Comparison of ENCODE assay signal across 9 cellular contexts in the genomic region with DNA sequence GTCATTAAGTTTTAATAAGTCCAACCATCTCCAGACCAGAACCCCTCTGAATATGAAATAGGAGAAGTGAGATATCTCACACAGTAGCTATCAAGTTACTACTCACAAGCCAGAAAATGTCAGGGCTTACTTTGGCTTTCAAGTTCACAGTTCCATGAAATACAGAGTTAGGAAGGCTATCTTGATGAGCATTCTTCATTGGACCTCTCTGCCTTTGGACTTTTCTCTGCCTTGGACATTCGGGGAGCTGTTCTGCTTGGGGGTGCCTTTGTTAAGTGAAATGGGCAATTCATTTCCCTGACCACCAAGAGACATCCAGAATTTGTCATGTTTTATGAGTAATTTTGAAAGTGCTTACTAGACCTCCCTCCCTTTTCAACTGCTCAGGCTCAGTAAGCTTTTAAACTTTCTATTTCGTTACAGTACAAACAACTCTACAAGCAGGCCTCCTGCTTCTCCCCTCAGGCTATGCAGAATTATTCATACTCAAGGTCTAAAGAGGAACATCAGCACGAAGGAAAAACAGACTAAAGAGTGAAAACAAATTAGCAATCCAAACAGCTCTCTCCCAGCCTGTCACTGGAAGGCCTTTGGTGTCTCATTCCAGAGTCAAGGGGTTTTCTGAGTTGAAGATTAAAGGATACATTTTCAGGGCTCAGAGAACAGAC.
DNase-seq lines count a peak whose midpoint lies in the region; ATAC-seq and TF ChIP-seq lines count a peak whose summit lies in the region.
"Had no signal": no experiment of that assay in that cellular context is flagged by ENCODE, and none has a peak within 500 bp of the region (broad histone marks: within the 10 kb centered on the region; RNA-seq: fewer than 3 reads in every experiment).

No MANE protein-coding gene starts in this region.

- H3K27me3 ChIP-seq in H7 (ENCODE audit: control insufficient read depth, insufficient read depth, low read length): no peaks in the 10 kb centered on the region
- no peaks in the 10 kb centered on the region for H3K27me3 ChIP-seq in effector memory CD4-positive, alpha-beta T cell (replicated peaks; ENCODE audit: control insufficient read depth, insufficient read depth, low read length, poor library complexity, severe bottlenecking)

- DNase-seq in H7: peak; percentile 26
- DNase-seq in NB4 (ENCODE audit: low read depth): peak; percentile 16
- peak; percentile 64 to 84 for DNase-seq in foreskin fibroblast
- no peak for DNase-seq in Calu3
- DNase-seq in superior temporal gyrus (ENCODE audit: extremely low spot score): no peak
- DNase-seq in effector memory CD4-positive, alpha-beta T cell: no peak
- DNase-seq in stimulated activated naive CD4-positive, alpha-beta T cell treated with Interleukin-2 at 50 U/mL for 16 hours (lab: John Stamatoyannopoulos, UW): no peak

- H3K4me1 ChIP-seq in effector memory CD4-positive, alpha-beta T cell (ENCODE audit: control insufficient read depth, insufficient read depth, low read length, poor library complexity, severe bottlenecking): no peaks in the 10 kb centered on the region

- no TSS peak for BruUV-seq in Calu3 (replicated peaks; lab: Mats Ljungman, UMichigan)

- H3K36me3 ChIP-seq in H7 (replicated peaks; ENCODE audit: control insufficient read depth, insufficient read depth, low read length): no peaks in the 10 kb centered on the region
- H3K36me3 ChIP-seq in effector memory CD4-positive, alpha-beta T cell (ENCODE audit: control insufficient read depth, insufficient read depth, low read length): no peaks in the 10 kb centered on the region

- no peak overlapping the region for H3K27ac Mint-ChIP-seq in Calu3 (ENCODE audit: unreplicated experiment)
- H3K27ac Mint-ChIP-seq: natural killer cell treated with Interleukin-12 subunit alpha and Interleukin-12 subunit beta and Interleukin-15 and Interleukin-18, amount 100 ng/mL, for 72 hours had no signal

- no peak for TF ChIP-seq POLR2A in NB4 (IDR thresholded peaks at IDR 0.05; ENCODE audit: extremely low read depth, insufficient read length)

- intact Hi-C loops in Calu3 (cut with micrococcal nuclease; ENCODE audit: unreplicated experiment): no loop called here

- no peaks in the 10 kb centered on the region for H3K27me3 Mint-ChIP-seq in Calu3 (ENCODE audit: unreplicated experiment)

- ATAC-seq in GM18511 (IDR thresholded peaks at IDR 0.05; ENCODE audit: unreplicated experiment): peak; percentile 84

- no peaks in the 10 kb centered on the region for H3K9me3 Mint-ChIP-seq in Calu3 (ENCODE audit: low read depth, unreplicated experiment)
- H3K9me3 Mint-ChIP-seq: natural killer cell treated with Interleukin-12 subunit alpha and Interleukin-12 subunit beta and Interleukin-15 and Interleukin-18, amount 100 ng/mL, for 72 hours had no signal

- peaks cover 28% of the 10 kb centered on the region for H3K4me1 Mint-ChIP-seq in Calu3 (ENCODE audit: low read depth, unreplicated experiment)

- peaks cover 11% of the 10 kb centered on the region for H3K36me3 Mint-ChIP-seq in Calu3 (ENCODE audit: insufficient read depth, unreplicated experiment)
- H3K36me3 Mint-ChIP-seq: natural killer cell treated with Interleukin-12 subunit alpha and Interleukin-12 subunit beta and Interleukin-15 and Interleukin-18, amount 100 ng/mL, for 72 hours had no signal

- no peak for TF ChIP-seq CTCF in NB4 (IDR thresholded peaks at IDR 0.05; ENCODE audit: low read depth, low read length)
- TF ChIP-seq CTCF in foreskin fibroblast (IDR thresholded peaks at IDR 0.05; ENCODE audit: low read depth, low read length): no peak
- no peak for TF ChIP-seq CTCF in Calu3 (IDR thresholded peaks at IDR 0.05; ENCODE audit: unreplicated experiment)

- H3K4me3 ChIP-seq in H7 (ENCODE audit: insufficient read depth, low read depth, low read length) (no peak overlapping the region), NB4 (ENCODE audit: low read depth, low read length) (no peak overlapping the region), foreskin fibroblast (ENCODE audit: low read depth in 1 of 2, low read length in 2 of 2) (no peak overlapping the region)
- no peak overlapping the region for H3K4me3 ChIP-seq in effector memory CD4-positive, alpha-beta T cell (ENCODE audit: insufficient read depth, low read depth, low read length, poor library complexity, severe bottlenecking)

- H3K4me3 Mint-ChIP-seq in Calu3 (ENCODE audit: low read depth, unreplicated experiment): no peak overlapping the region
- H3K4me3 Mint-ChIP-seq: natural killer cell treated with Interleukin-12 subunit alpha and Interleukin-12 subunit beta and Interleukin-15 and Interleukin-18, amount 100 ng/mL, for 72 hours had no signal

- no peaks in the 10 kb centered on the region for H3K9me3 ChIP-seq in effector memory CD4-positive, alpha-beta T cell (ENCODE audit: control insufficient read depth, low read length)

- CTCF ChIA-PET in Calu3 (lab: Charles Lee): interaction anchor here (0.5 to 0.6 kb wide), 2 partner anchors 626 kb away, joined by 4 to 7 read pairs; no protein-coding TSS in a partner anchor

- H3K27ac ChIP-seq in effector memory CD4-positive, alpha-beta T cell (ENCODE audit: insufficient read depth, low read length, poor library complexity, severe bottlenecking): no peak overlapping the region

Comparison
In these comparisons a context has a peak if more than half of its experiments do, and no peak if none do; other contexts are left out.
1. DNase-seq: peak in H7 (single experiment), NB4 (single experiment) and foreskin fibroblast (2 of 2); none in Calu3 (single experiment), superior temporal gyrus (single experiment), effector memory CD4-positive, alpha-beta T cell (0 of 3) and stimulated activated naive CD4-positive, alpha-beta T cell treated with Interleukin-2 at 50 U/mL for 16 hours (single experiment).